In the genomic region with DNA sequence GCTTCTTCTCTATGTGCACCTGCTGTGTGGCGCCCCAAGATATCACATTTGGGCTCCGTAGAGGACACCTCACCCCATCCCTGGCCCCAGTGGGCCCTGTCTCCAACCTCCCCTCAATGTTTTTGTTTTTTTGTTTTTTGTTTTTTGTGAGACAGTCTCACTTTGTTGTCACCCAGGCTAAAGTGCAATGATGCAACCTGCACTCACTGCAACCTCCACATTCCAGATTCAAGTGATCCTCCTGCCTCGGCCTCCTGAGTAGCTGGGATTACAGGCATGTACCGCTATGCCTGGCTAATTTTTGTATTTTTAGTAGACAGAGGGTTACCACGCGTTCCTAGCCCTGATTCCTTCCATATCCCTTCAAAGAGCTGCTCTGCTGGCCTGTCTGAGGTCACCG, we compare ENCODE assay signal across 23 cellular contexts. TPM values are rescaled to one million over a fixed set of nuclear protein-coding genes. Genes with fewer than 3 reads are reported as not detected.
A peak's percentile ranks its signal among the peaks of the same experiment; 100 is the strongest.
DNase-seq lines count a peak whose midpoint lies in the region; ATAC-seq, FAIRE-seq and TF ChIP-seq lines count a peak whose summit lies in the region.
"Had no signal": no experiment of that assay in that cellular context is flagged by ENCODE, and none has a peak within 500 bp of the region (broad histone marks: within the 10 kb centered on the region; RNA-seq: fewer than 3 reads in every experiment).

No MANE protein-coding gene starts in this region.

- no peak overlapping the region for H3K4me3 Mint-ChIP-seq in neural crest cell
- no peak overlapping the region for H3K4me3 Mint-ChIP-seq in activated T-helper 1 cell treated with anti-CD3 and anti-CD28 coated beads, Interleukin-12 subunit alpha, Interleukin-12 subunit beta, Interleukin-2, Interleukin-4 antibody, amounts not matched to agents 30 ng/mL and 10 ng/mL and 1 ng/mL, durations not matched to agents 14 hours and 24 hours and 36 hours
- H3K4me3 Mint-ChIP-seq: B cell; CD4-positive, alpha-beta T cell; CD8-positive, alpha-beta T cell had no signal

- no TSS peak for BruUV-seq in HepG2 (replicated peaks; lab: Mats Ljungman, UMichigan)

- H3K9me3 ChIP-seq in HepG2 (ENCODE audit: low read length) (no peaks in the 10 kb centered on the region), right lobe of liver (no peaks in the 10 kb centered on the region), esophagus muscularis mucosa (no peaks in the 10 kb centered on the region)
- H3K9me3 ChIP-seq: A549, Caco-2 had no signal

- H3K36me3 ChIP-seq in HepG2 (replicated peaks in 1 of 2; ENCODE audit: control insufficient read depth in 1 of 2, insufficient read depth in 2 of 2, low read length in 2 of 2): no peaks in the 10 kb centered on the region
- H3K36me3 ChIP-seq in right lobe of liver: no peaks in the 10 kb centered on the region
- no peaks in the 10 kb centered on the region for H3K36me3 ChIP-seq in esophagus muscularis mucosa
- H3K36me3 ChIP-seq: BLaER1 treated with 17β-estradiol and CSF1 and Interleukin-3, amounts not matched to agents 10 nM and 100 nM had no signal

- in situ Hi-C loops in HepG2 (cut with HindIII; ENCODE audit: extremely low pct_ligation_motif_present, low pct_unique_long_range_greater_than_20kb): no loop called here

- 41% methylated on average over 7 of the region's 7 CpGs for WGBS in HepG2 (ENCODE audit: low lambda C conversion rate)
- WGBS in right lobe of liver (ENCODE audit: insufficient coverage, low coverage, low lambda C conversion rate, missing lambda C conversion rate): 83% methylated on average over 7 of the region's 7 CpGs
- WGBS in esophagus muscularis mucosa: 94% methylated on average over 7 of the region's 7 CpGs

- no peak for ATAC-seq in HepG2
- no peak for ATAC-seq in right lobe of liver
- no peak for ATAC-seq in HG03095 (IDR thresholded peaks at IDR 0.05; ENCODE audit: unreplicated experiment)
- ATAC-seq in GM21825 (IDR thresholded peaks at IDR 0.05; ENCODE audit: unreplicated experiment): no peak
- ATAC-seq: A549; CD8-positive, alpha-beta T cell had no signal

- H3K36me3 Mint-ChIP-seq in neural crest cell (ENCODE audit: low read depth): no peaks in the 10 kb centered on the region
- H3K36me3 Mint-ChIP-seq in activated T-helper 1 cell treated with anti-CD3 and anti-CD28 coated beads, Interleukin-12 subunit alpha, Interleukin-12 subunit beta, Interleukin-2, Interleukin-4 antibody, amounts not matched to agents 30 ng/mL and 10 ng/mL and 1 ng/mL, durations not matched to agents 14 hours and 24 hours and 36 hours (ENCODE audit: low read depth): no peaks in the 10 kb centered on the region
- H3K36me3 Mint-ChIP-seq: CD8-positive, alpha-beta T cell had no signal

- no peak for TF ChIP-seq RAD21 in HepG2 (CRISPR knock-in tag; IDR thresholded peaks at IDR 0.05)

- H3K4me2 ChIP-seq in HepG2 (ENCODE audit: low read depth, low read length): no peak overlapping the region
- H3K4me2 ChIP-seq: A549 had no signal

- intact Hi-C loops in HepG2 (cut with micrococcal nuclease; ENCODE audit: unreplicated experiment): loop anchor here (5.0 kb wide), 1 partner anchor 638 kb away; no protein-coding TSS in a partner anchor
- intact Hi-C loops in right lobe of liver (cut with DNase I): no loop called here
- intact Hi-C loops in esophagus muscularis mucosa (cut with DNase I): no loop called here
- intact Hi-C loops in activated T-helper 1 cell treated with anti-CD3 and anti-CD28 coated beads, Interleukin-12 subunit alpha, Interleukin-12 subunit beta, Interleukin-2, Interleukin-4 antibody, amounts not matched to agents 30 ng/mL and 10 ng/mL and 1 ng/mL, durations not matched to agents 14 hours and 24 hours and 36 hours (cut with micrococcal nuclease): no loop called here

- CTCF ChIA-PET in HepG2 (lab: Yijun Ruan, JAX; ENCODE audit: low intra/inter-chr PET ratio, low total read pairs): no interaction called here

- H3K27ac Mint-ChIP-seq in neural crest cell (ENCODE audit: unreplicated experiment): peak overlapping the region; percentile 17
- H3K27ac Mint-ChIP-seq in activated T-helper 1 cell treated with anti-CD3 and anti-CD28 coated beads, Interleukin-12 subunit alpha, Interleukin-12 subunit beta, Interleukin-2, Interleukin-4 antibody, amounts not matched to agents 30 ng/mL and 10 ng/mL and 1 ng/mL, durations not matched to agents 14 hours and 24 hours and 36 hours: no peak overlapping the region
- H3K27ac Mint-ChIP-seq: B cell; CD4-positive, alpha-beta T cell; CD8-positive, alpha-beta T cell had no signal

- H3K4me3 ChIP-seq in HepG2 (replicated peaks in 1 of 3; ENCODE audit: insufficient read depth in 1 of 3, low read depth in 2 of 3, low read length in 3 of 3) (no peak overlapping the region), right lobe of liver (no peak overlapping the region), esophagus muscularis mucosa (no peak overlapping the region)
- H3K4me3 ChIP-seq: A549; BLaER1 treated with 17β-estradiol and CSF1 and Interleukin-3, amounts not matched to agents 10 nM and 100 nM had no signal

- no peak overlapping the region for H3K9ac ChIP-seq in HepG2 (ENCODE audit: insufficient read depth, low read depth, low read length)
- H3K9ac ChIP-seq: BLaER1 treated with 17β-estradiol and CSF1 and Interleukin-3, amounts not matched to agents 10 nM and 100 nM had no signal

- no peak overlapping the region for H2AFZ ChIP-seq in HepG2 (ENCODE audit: low read length)

- TF ChIP-seq CTCF in HepG2 (CRISPR knock-in tag; IDR thresholded peaks at IDR 0.05): no peak
- TF ChIP-seq CTCF in right lobe of liver (IDR thresholded peaks at IDR 0.05): no peak
- no peak for TF ChIP-seq CTCF in esophagus muscularis mucosa (IDR thresholded peaks at IDR 0.05)
- TF ChIP-seq CTCF in neural crest cell (conservative IDR thresholded peaks at IDR 0.05): no peak

- DNase-seq in HepG2 (ENCODE audit: low spot score) (no peak), right lobe of liver (no peak), esophagus muscularis mucosa (ENCODE audit: extremely low spot score) (peak; percentile 55), neural crest cell (ENCODE audit: low read depth, low spot score) (no peak)
- DNase-seq in activated T-helper 1 cell treated with anti-CD3 and anti-CD28 coated beads, Interleukin-12 subunit alpha, Interleukin-12 subunit beta, Interleukin-2, Interleukin-4 antibody, amounts not matched to agents 30 ng/mL and 10 ng/mL and 1 ng/mL, durations not matched to agents 14 hours and 24 hours and 36 hours (ENCODE audit: low spot score): no peak
- DNase-seq: AML-193; Caco-2; Calu3; CD4-positive, alpha-beta T cell; CD8-positive, alpha-beta T cell; DMS79 treated with DMSO at 0.1 percent for 48 hours; GF-D8 had no signal

- H3K27ac ChIP-seq in HepG2 (ENCODE audit: extremely low read length, insufficient read depth, low read length) (no peak overlapping the region), right lobe of liver (no peak overlapping the region), esophagus muscularis mucosa (replicated peaks in 1 of 4) (no peak overlapping the region)
- H3K27ac ChIP-seq: 22Rv1; A549; BLaER1 treated with 17β-estradiol and CSF1 and Interleukin-3, amounts not matched to agents 10 nM and 100 nM; C4-2B had no signal

- TF ChIP-seq POLR2A in HepG2 (IDR thresholded peaks at IDR 0.05; ENCODE audit: insufficient read depth in 1 of 2, low read depth in 2 of 2, low read length in 2 of 2) (no peak), right lobe of liver (IDR thresholded peaks at IDR 0.05) (no peak), esophagus muscularis mucosa (IDR thresholded peaks at IDR 0.05; ENCODE audit: low read depth) (no peak)

- POLR2A ChIA-PET in HepG2 (lab: Yijun Ruan, JAX): no interaction called here

- peaks cover 11% of the 10 kb centered on the region for H3K4me1 ChIP-seq in HepG2 (ENCODE audit: insufficient read depth, low read length)
- no peaks in the 10 kb centered on the region for H3K4me1 ChIP-seq in right lobe of liver
- H3K4me1 ChIP-seq in esophagus muscularis mucosa: no peaks in the 10 kb centered on the region
- H3K4me1 ChIP-seq: A549 had no signal

- TF ChIP-seq EP300 in HepG2 (IDR thresholded peaks at IDR 0.05; ENCODE audit: low read depth in 2 of 2, low read length in 2 of 2): no peak
- TF ChIP-seq EP300 in HepG2 (CRISPR knock-in tag; IDR thresholded peaks at IDR 0.05; ENCODE audit: borderline replicate concordance): no peak
- no peak for TF ChIP-seq EP300 in esophagus muscularis mucosa (IDR thresholded peaks at IDR 0.05)

- H3K9me3 Mint-ChIP-seq in neural crest cell: no peaks in the 10 kb centered on the region
- no peaks in the 10 kb centered on the region for H3K9me3 Mint-ChIP-seq in activated T-helper 1 cell treated with anti-CD3 and anti-CD28 coated beads, Interleukin-12 subunit alpha, Interleukin-12 subunit beta, Interleukin-2, Interleukin-4 antibody, amounts not matched to agents 30 ng/mL and 10 ng/mL and 1 ng/mL, durations not matched to agents 14 hours and 24 hours and 36 hours
- H3K9me3 Mint-ChIP-seq: CD4-positive, alpha-beta T cell; CD8-positive, alpha-beta T cell had no signal

- no peaks in the 10 kb centered on the region; the same call in 1 of the 2 replicates for H4K20me1 ChIP-seq in HepG2 (ENCODE audit: insufficient read depth, low read length)

- no peaks in the 10 kb centered on the region for H3K79me2 ChIP-seq in HepG2 (ENCODE audit: insufficient read depth, low read length)

- FAIRE-seq in HepG2 (lab: Jason Lieb, UNC): no peak
- FAIRE-seq: A549, D721Med, G401.6, GM12891, GM19239 had no signal

- H3K27me3 Mint-ChIP-seq in neural crest cell (ENCODE audit: low read depth): peaks cover 23% of the 10 kb centered on the region
- peaks cover 9% of the 10 kb centered on the region for H3K27me3 Mint-ChIP-seq in activated T-helper 1 cell treated with anti-CD3 and anti-CD28 coated beads, Interleukin-12 subunit alpha, Interleukin-12 subunit beta, Interleukin-2, Interleukin-4 antibody, amounts not matched to agents 30 ng/mL and 10 ng/mL and 1 ng/mL, durations not matched to agents 14 hours and 24 hours and 36 hours (ENCODE audit: insufficient read depth)

- H3K27me3 ChIP-seq in HepG2 (ENCODE audit: control insufficient read depth in 1 of 2, insufficient read depth in 2 of 2, low read length in 2 of 2) (peaks cover 7 to 53% of the 10 kb centered on the region in 2 experiments), right lobe of liver (no peaks in the 10 kb centered on the region), esophagus muscularis mucosa (no peaks in the 10 kb centered on the region)
- H3K27me3 ChIP-seq: BLaER1 treated with 17β-estradiol and CSF1 and Interleukin-3, amounts not matched to agents 10 nM and 100 nM had no signal

- peaks cover 6% of the 10 kb centered on the region for H3K4me1 Mint-ChIP-seq in neural crest cell
- H3K4me1 Mint-ChIP-seq in activated T-helper 1 cell treated with anti-CD3 and anti-CD28 coated beads, Interleukin-12 subunit alpha, Interleukin-12 subunit beta, Interleukin-2, Interleukin-4 antibody, amounts not matched to agents 30 ng/mL and 10 ng/mL and 1 ng/mL, durations not matched to agents 14 hours and 24 hours and 36 hours (ENCODE audit: low read depth): no peaks in the 10 kb centered on the region

RNA-seq across cellular contexts. Expression of gene TUBGCP3, which starts 26.9 kb away (rescaled TPM):
- total RNA-seq in HepG2 (2016; rRNA removed; fragmentation: Illumina TruSeq; extraction: Trizol) (15.5 and 18.4 TPM in 2 replicates), right lobe of liver (10 to 100 TPM; 13.0 to 20.0 (median 17.6) TPM), esophagus muscularis mucosa (10 to 100 TPM; 25.2 to 33.6 (median 30.6) TPM), neural crest cell (43.9 and 51.9 TPM in 2 replicates)
- total RNA-seq in HepG2 (2016; cell fraction: cytosol; rRNA removed; fragmentation: Illumina TruSeq; extraction: Trizol; ENCODE audit: low read depth): 26.3 and 26.8 TPM in 2 replicates
- total RNA-seq in HepG2 (2016; cell fraction: insoluble cytoplasmic fraction; rRNA removed; fragmentation: Illumina TruSeq; extraction: Trizol): 16.3 and 16.7 TPM in 2 replicates
- total RNA-seq in HepG2 (2016; cell fraction: membrane; rRNA removed; fragmentation: Illumina TruSeq; extraction: Trizol): 20.4 and 21.8 TPM in 2 replicates
- 29.7 and 32.9 TPM in 2 replicates for total RNA-seq in HepG2 (2016; cell fraction: nucleus; rRNA removed; fragmentation: Illumina TruSeq; extraction: Trizol)
- 12.6 and 13.3 TPM in 2 replicates for polyA plus RNA-seq in HepG2 (2011; rRNA removed)
- 13.0 and 16.2 TPM in 2 replicates for polyA plus RNA-seq in HepG2 (2011; cell fraction: cytosol; rRNA removed)
- 37.9 and 38.9 TPM in 2 replicates for polyA plus RNA-seq in HepG2 (2011; cell fraction: nucleus; rRNA removed)
- 12.7 and 13.6 TPM in 2 replicates for polyA plus RNA-seq in HepG2 (2012)
- 1.8 and 2.2 TPM in 2 replicates for polyA plus RNA-seq in HepG2 (2016; cell fraction: cytosol; fragmentation: Illumina TruSeq; extraction: Trizol; ENCODE audit: low read depth)
- polyA plus RNA-seq in HepG2 (2016; cell fraction: insoluble cytoplasmic fraction; fragmentation: Illumina TruSeq; extraction: Trizol; ENCODE audit: low read depth): 17.9 and 19.3 TPM in 2 replicates
- 5.5 TPM in 2 replicates for polyA plus RNA-seq in HepG2 (2016; cell fraction: membrane; fragmentation: Illumina TruSeq; extraction: Trizol; ENCODE audit: low read depth)
- polyA plus RNA-seq in HepG2 (2016; cell fraction: nucleus; fragmentation: Illumina TruSeq; extraction: Trizol; ENCODE audit: insufficient read depth, low read depth): 27.6 and 28.8 TPM in 2 replicates
- polyA minus RNA-seq in HepG2 (2011; rRNA and poly(A)+ RNA removed; ENCODE audit: low replicate concordance): 31.5 and 65.3 TPM in 2 replicates
- polyA minus RNA-seq in HepG2 (2011; cell fraction: cytosol; rRNA and poly(A)+ RNA removed): 9.6 and 11.7 TPM in 2 replicates
- 67.3 and 70.4 TPM in 2 replicates for polyA minus RNA-seq in HepG2 (2011; cell fraction: nucleus; rRNA and poly(A)+ RNA removed)
- 67.4 and 71.8 TPM in 2 replicates for total RNA-seq in activated T-helper 1 cell treated with anti-CD3 and anti-CD28 coated beads, Interleukin-12 subunit alpha, Interleukin-12 subunit beta, Interleukin-2, Interleukin-4 antibody, amounts not matched to agents 30 ng/mL and 10 ng/mL and 1 ng/mL, durations not matched to agents 14 hours and 24 hours and 36 hours
